In the genomic region with DNA sequence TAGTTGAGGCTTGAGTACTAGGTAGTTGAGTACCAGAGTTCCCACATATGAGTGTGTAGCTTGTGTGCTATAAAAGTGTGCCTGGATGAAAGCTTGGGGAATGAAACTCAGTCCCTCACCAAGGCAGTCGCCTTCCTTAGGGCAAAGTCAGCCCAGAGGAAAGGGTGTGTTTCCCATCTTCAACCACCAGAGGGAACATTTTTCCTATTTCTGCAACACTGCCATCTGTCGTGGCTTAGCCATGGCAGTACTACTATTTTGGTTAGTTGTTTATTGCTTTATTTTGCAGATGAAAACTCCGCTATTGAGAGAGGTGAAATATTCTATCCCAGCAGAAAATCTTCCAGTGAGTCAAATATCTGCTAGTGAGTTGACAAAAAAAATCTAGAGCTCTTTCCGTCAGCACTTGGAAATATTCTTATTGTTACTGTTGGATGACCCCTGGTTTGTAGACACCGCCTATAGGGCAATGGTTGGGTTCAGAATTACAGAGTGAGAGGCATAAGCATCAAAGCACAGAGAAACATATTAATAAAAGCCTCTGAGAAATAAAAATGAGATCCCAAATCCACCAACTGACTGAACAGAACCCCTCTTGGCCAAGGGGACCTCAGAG, we compare ENCODE assay signal across 8 cellular contexts.
DNase-seq lines count a peak whose midpoint lies in the region; ATAC-seq and TF ChIP-seq lines count a peak whose summit lies in the region.

No MANE protein-coding gene starts in this region.

- DNase-seq in activated CD4-positive, CD25-positive, alpha-beta regulatory T cell (lab: John Stamatoyannopoulos, UW), result no peak
- DNase-seq in HL-60 (ENCODE audit: low read depth in 1 of 2, low spot score in 1 of 2), result peak; percentile 20 to 41
- peak; percentile 83 for DNase-seq in OCI-M1 (lab: John Stamatoyannopoulos, UW)
- no peak for DNase-seq in chondrocyte (ENCODE audit: low spot score)
- peak; percentile 69 for DNase-seq in left kidney (ENCODE audit: low read depth, low spot score)
- DNase-seq in superior temporal gyrus (ENCODE audit: extremely low spot score), result peak; percentile 86

- peaks cover 31% of the 10 kb centered on the region for H3K27me3 Mint-ChIP-seq in chondrocyte (ENCODE audit: low read depth)

- no peak overlapping the region for H3K27ac ChIP-seq in HL-60 (replicated peaks)

- H3K4me1 Mint-ChIP-seq in chondrocyte (ENCODE audit: low read depth), result no peaks in the 10 kb centered on the region

- no peak overlapping the region for H3K4me3 Mint-ChIP-seq in chondrocyte (ENCODE audit: unreplicated experiment)

- no peaks in the 10 kb centered on the region for H3K36me3 Mint-ChIP-seq in chondrocyte (ENCODE audit: low read depth)

- peak; percentile 33 to 38 for ATAC-seq in activated CD4-positive, CD25-positive, alpha-beta regulatory T cell treated with anti-CD3 and anti-CD28 coated beads, Interleukin-2, amount 50 U/mL, for 24 hours
- peak; percentile 65 for ATAC-seq in GM19467 (IDR thresholded peaks at IDR 0.05; ENCODE audit: unreplicated experiment)

- no peak overlapping the region for H3K27ac Mint-ChIP-seq in chondrocyte (ENCODE audit: unreplicated experiment)

- H3K9me3 Mint-ChIP-seq in chondrocyte (ENCODE audit: low read depth), result no peaks in the 10 kb centered on the region

- TF ChIP-seq CTCF in HL-60 (IDR thresholded peaks at IDR 0.05; ENCODE audit: insufficient read depth, low read length) (peak; percentile 79), chondrocyte (IDR thresholded peaks at IDR 0.05) (peak; percentile 84)

- no peak overlapping the region for H3K4me3 ChIP-seq in HL-60 (replicated peaks; ENCODE audit: insufficient read depth, low read length)

- H3K27me3 ChIP-seq in HL-60 (ENCODE audit: insufficient read depth, poor library complexity, severe bottlenecking), result no peaks in the 10 kb centered on the region

Comparison
In these comparisons a context has a peak if more than half of its experiments do, and no peak if none do; other contexts are left out.
1. DNase-seq: peak in HL-60 (2 of 2), OCI-M1 (single experiment), left kidney (single experiment) and superior temporal gyrus (single experiment); none in activated CD4-positive, CD25-positive, alpha-beta regulatory T cell (0 of 4) and chondrocyte (single experiment).